In genomic region chr20:2535711-2536561, GRCh38 we compare ENCODE assay signal across 23 cellular contexts. TPM values are rescaled to one million over a fixed set of nuclear protein-coding genes. Genes with fewer than 3 reads are reported as not detected.
DNase-seq lines count a peak whose midpoint lies in the region; ATAC-seq and TF ChIP-seq lines count a peak whose summit lies in the region.
"Had no signal": no experiment of that assay in that cellular context is flagged by ENCODE, and none has a peak within 500 bp of the region (broad histone marks: within the 10 kb centered on the region; RNA-seq: fewer than 3 reads in every experiment).

No MANE protein-coding gene starts in this region.

- H3K4me3 Mint-ChIP-seq in endodermal cell (no peak overlapping the region), T-cell (no peak overlapping the region)
- H3K4me3 Mint-ChIP-seq: H9 had no signal

- H2AK9ac ChIP-seq in IMR-90 (replicated peaks; ENCODE audit: low read depth, low read length, poor library complexity), result no peak overlapping the region

- no peak overlapping the region for H3K27ac Mint-ChIP-seq in endodermal cell
- no peak overlapping the region for H3K27ac Mint-ChIP-seq in T-cell
- H3K27ac Mint-ChIP-seq: H9 had no signal

- H3K79me1 ChIP-seq in IMR-90 (ENCODE audit: low read depth in 1 of 2, low read length in 2 of 2) (no peaks in the 10 kb centered on the region), mesenchymal stem cell (replicated peaks; ENCODE audit: low read length, poor library complexity, severe bottlenecking) (no peaks in the 10 kb centered on the region)

- H3K56ac ChIP-seq in IMR-90 (ENCODE audit: extremely low read depth, insufficient read depth, low read length), result no peak overlapping the region

- dilution Hi-C loops in IMR-90 (cut with HindIII; ENCODE audit: low sequenced_read_pairs, unreplicated experiment), result no loop called here

- no peak overlapping the region for H4K8ac ChIP-seq in IMR-90 (ENCODE audit: low read depth in 2 of 2, low read length in 2 of 2)
- peak overlapping the region; percentile 7 for H4K8ac ChIP-seq in mesenchymal stem cell (ENCODE audit: low read length)

- H2BK5ac ChIP-seq in IMR-90 (ENCODE audit: low read depth, low read length, poor library complexity, severe bottlenecking) (no peak overlapping the region), mesenchymal stem cell (ENCODE audit: low read depth, low read length, poor library complexity, severe bottlenecking) (no peak overlapping the region)

- H3K4me1 ChIP-seq in BLaER1, result no peaks in the 10 kb centered on the region
- no peaks in the 10 kb centered on the region for H3K4me1 ChIP-seq in IMR-90 (ENCODE audit: control insufficient read depth, insufficient read depth, low read length)
- peaks cover 8% of the 10 kb centered on the region for H3K4me1 ChIP-seq in endodermal cell (ENCODE audit: control insufficient read depth, insufficient read depth, low read length)
- H3K4me1 ChIP-seq in mesenchymal stem cell (ENCODE audit: control insufficient read depth, insufficient read depth, low read depth, low read length), result peaks cover 2% of the 10 kb centered on the region

- POLR2A ChIA-PET in IMR-90 (lab: Charles Lee; ENCODE audit: unreplicated experiment) (no interaction called here), T-cell (lab: Charles Lee) (no interaction called here)

- H2AK5ac ChIP-seq in IMR-90 (ENCODE audit: low read depth, low read length) (no peak overlapping the region), mesenchymal stem cell (ENCODE audit: low read length, severe bottlenecking) (no peak overlapping the region)

- H3K4me3 ChIP-seq in BLaER1 (no peak overlapping the region), IMR-90 (ENCODE audit: insufficient read depth, low read depth, low read length) (no peak overlapping the region), endodermal cell (ENCODE audit: low read length) (no peak overlapping the region), mesenchymal stem cell (ENCODE audit: insufficient read depth in 1 of 2, low read depth in 1 of 2, low read length in 2 of 2) (no peak overlapping the region)

- no peak for TF ChIP-seq RAD21 in IMR-90 (IDR thresholded peaks at IDR 0.05; ENCODE audit: low read length)

- no peaks in the 10 kb centered on the region; the same call in 1 of the 2 replicates for H3K9me1 ChIP-seq in IMR-90 (ENCODE audit: insufficient read depth, low read length)

- H3K9me3 Mint-ChIP-seq in endodermal cell (no peaks in the 10 kb centered on the region), T-cell (no peaks in the 10 kb centered on the region)
- H3K9me3 Mint-ChIP-seq: H9 had no signal

- H3K4ac ChIP-seq in IMR-90 (ENCODE audit: low read depth, low read length) (no peak overlapping the region), mesenchymal stem cell (ENCODE audit: low read depth in 1 of 2, low read length in 2 of 2) (no peak overlapping the region)

- H2BK20ac ChIP-seq in IMR-90 (ENCODE audit: low read depth, low read length), result no peak overlapping the region

- TF ChIP-seq CTCF in IMR-90 (conservative IDR thresholded peaks at IDR 0.05; ENCODE audit: low read depth, low read length) (no peak), endodermal cell (conservative IDR thresholded peaks at IDR 0.05) (no peak)

- H3K27me3 ChIP-seq in BLaER1 (no peaks in the 10 kb centered on the region), IMR-90 (ENCODE audit: control insufficient read depth, insufficient read depth, low read length) (peaks cover 57% of the 10 kb centered on the region), endodermal cell (ENCODE audit: control insufficient read depth, insufficient read depth, low read length, poor library complexity, severe bottlenecking) (peaks cover 8% of the 10 kb centered on the region), mesenchymal stem cell (ENCODE audit: control insufficient read depth in 1 of 2, insufficient read depth in 1 of 2, low read length in 2 of 2) (peaks cover 73 to 77% of the 10 kb centered on the region in 2 experiments)

- H2BK15ac ChIP-seq in IMR-90 (ENCODE audit: low read depth, low read length) (no peak overlapping the region), mesenchymal stem cell (ENCODE audit: low read depth, poor library complexity, severe bottlenecking) (no peak overlapping the region)

- BruUV-seq in IMR-90 (replicated peaks; lab: Mats Ljungman, UMichigan), result no TSS peak

- H4K91ac ChIP-seq in IMR-90 (ENCODE audit: insufficient read depth, low read depth, low read length) (no peak overlapping the region), mesenchymal stem cell (ENCODE audit: low read length) (no peak overlapping the region)

- no peak overlapping the region for H4K5ac ChIP-seq in IMR-90 (ENCODE audit: low read depth, low read length)

- no peak for TF ChIP-seq POLR2A in IMR-90 (IDR thresholded peaks at IDR 0.05; ENCODE audit: low read depth, low read length)

- H3K4me2 ChIP-seq in BLaER1 (no peak overlapping the region), IMR-90 (ENCODE audit: low read depth, low read length) (no peak overlapping the region), mesenchymal stem cell (ENCODE audit: low read length, poor library complexity, severe bottlenecking) (no peak overlapping the region)
- H3K4me2 ChIP-seq: SK-N-SH had no signal

- no peak for DNase-seq in IMR-90
- peak; percentile 75 for DNase-seq in endodermal cell
- DNase-seq in mesenchymal stem cell, result no peak
- no peak for DNase-seq in NCI-H146 (lab: John Stamatoyannopoulos, UW)
- no peak for DNase-seq in T-cell
- DNase-seq: C1 segment of cervical spinal cord, DMS79, H9, MM.1S, NCI-H1092, NCI-H1436 treated with DMSO at 0.1 percent for 48 hours, NCI-H2029 treated with DMSO at 0.1 percent for 48 hours, NCI-H2227 treated with DMSO at 0.1 percent for 48 hours, NCI-H510A treated with DMSO at 0.1 percent for 48 hours, NCI-H774, OCI-M1, SHP77, SK-N-SH had no signal

- CTCF ChIA-PET in IMR-90 (lab: Yijun Ruan, JAX) (no interaction called here), T-cell (lab: Charles Lee) (no interaction called here)

- H3K4me1 Mint-ChIP-seq in endodermal cell (peaks cover 22% of the 10 kb centered on the region), T-cell (no peaks in the 10 kb centered on the region)

- H3K36me3 Mint-ChIP-seq in endodermal cell (ENCODE audit: low read depth) (no peaks in the 10 kb centered on the region), T-cell (no peaks in the 10 kb centered on the region)

- H2AFZ ChIP-seq in IMR-90 (replicated peaks; ENCODE audit: low read length, poor library complexity) (peak overlapping the region; percentile 58), mesenchymal stem cell (ENCODE audit: low read depth, low read length) (no peak overlapping the region)

- H3K27me3 Mint-ChIP-seq in endodermal cell (ENCODE audit: insufficient read depth) (peaks cover 82% of the 10 kb centered on the region), T-cell (peaks cover 32 to 33% of the 10 kb centered on the region in 2 donors)

- H3K18ac ChIP-seq in IMR-90 (ENCODE audit: low read depth, low read length) (no peak overlapping the region), mesenchymal stem cell (ENCODE audit: low read depth in 1 of 2, low read length in 2 of 2) (no peak overlapping the region)

- H2BK12ac ChIP-seq in mesenchymal stem cell (ENCODE audit: low read length in 2 of 2), result no peak overlapping the region

- H3K14ac ChIP-seq in IMR-90 (replicated peaks; ENCODE audit: low read depth, low read length), result no peak overlapping the region
- no peak overlapping the region for H3K14ac ChIP-seq in mesenchymal stem cell (ENCODE audit: low read length in 2 of 2)

- no peaks in the 10 kb centered on the region for H3K36me3 ChIP-seq in BLaER1
- H3K36me3 ChIP-seq in IMR-90 (ENCODE audit: control insufficient read depth, insufficient read depth, low read length), result no peaks in the 10 kb centered on the region
- no peaks in the 10 kb centered on the region for H3K36me3 ChIP-seq in endodermal cell (ENCODE audit: control insufficient read depth, insufficient read depth, low read length)
- no peaks in the 10 kb centered on the region for H3K36me3 ChIP-seq in mesenchymal stem cell (ENCODE audit: control insufficient read depth in 1 of 2, insufficient read depth in 2 of 2, low read depth in 1 of 2, low read length in 2 of 2)

- intact Hi-C loops in IMR-90 (cut with micrococcal nuclease), result loop anchor here (5.0 kb wide), 1 partner anchor 46 kb away; no protein-coding TSS in a partner anchor

- ATAC-seq in IMR-90 (ENCODE audit: low read depth) (no peak), T-cell (replicated peaks in 1 of 4) (no peak), GM21360 (IDR thresholded peaks at IDR 0.05; ENCODE audit: unreplicated experiment) (no peak), GM21515 (IDR thresholded peaks at IDR 0.05; ENCODE audit: unreplicated experiment) (no peak)

- WGBS in IMR-90 (ENCODE audit: extremely low coverage in 2 of 2, insufficient read length in 1 of 2), 2 experiments, result 69% methylated on average over 2 of the region's 12 CpGs; no CpG with 5 or more reads in 1 of the 2 experiments
- WGBS in endodermal cell (ENCODE audit: insufficient coverage in 1 of 2, insufficient read length in 1 of 2), 2 experiments, result 55 to 73% methylated on average over 2 to 12 of the region's 12 CpGs
- 35% methylated on average over 10 of the region's 12 CpGs for WGBS in mesenchymal stem cell

- H3K23ac ChIP-seq in IMR-90 (ENCODE audit: low read depth, low read length) (no peak overlapping the region), mesenchymal stem cell (ENCODE audit: low read length in 2 of 2) (no peak overlapping the region)

- H3K27ac ChIP-seq in BLaER1 (no peak overlapping the region), IMR-90 (ENCODE audit: insufficient read depth, low read length) (no peak overlapping the region), endodermal cell (ENCODE audit: low read depth, low read length) (no peak overlapping the region), mesenchymal stem cell (ENCODE audit: low read length, poor library complexity, severe bottlenecking) (no peak overlapping the region)

- no peak overlapping the region for H2BK120ac ChIP-seq in IMR-90 (ENCODE audit: low read depth, low read length)
- no peak overlapping the region for H2BK120ac ChIP-seq in mesenchymal stem cell (ENCODE audit: low read depth, low read length)

- no peaks in the 10 kb centered on the region for H3K9me3 ChIP-seq in BLaER1
- no peaks in the 10 kb centered on the region for H3K9me3 ChIP-seq in IMR-90 (ENCODE audit: control insufficient read depth, insufficient read depth, low read length)
- H3K9me3 ChIP-seq in endodermal cell (ENCODE audit: control insufficient read depth, low read length), result no peaks in the 10 kb centered on the region
- H3K9me3 ChIP-seq in mesenchymal stem cell (ENCODE audit: control insufficient read depth, low read length), result no peaks in the 10 kb centered on the region
- H3K9me3 ChIP-seq: SK-N-SH had no signal

- H3K9ac ChIP-seq in BLaER1 (0 out of 2 replicates have a peak overlapping the region, but pooled peaks have one; percentile 12), IMR-90 (ENCODE audit: low read depth, low read length) (no peak overlapping the region), endodermal cell (ENCODE audit: extremely low read depth, low read length, poor library complexity, severe bottlenecking) (no peak overlapping the region), mesenchymal stem cell (ENCODE audit: low read length) (no peak overlapping the region)
- H3K9ac ChIP-seq: SK-N-SH had no signal

- H4K20me1 ChIP-seq in BLaER1 (no peaks in the 10 kb centered on the region), IMR-90 (ENCODE audit: insufficient read depth, low read length) (no peaks in the 10 kb centered on the region)

- in situ Hi-C loops in IMR-90 (cut with MboI; ENCODE audit: low sequenced_read_pairs), result no loop called here

RNA-seq across cellular contexts. Expression of gene TMC2, which starts 0.4 kb away (rescaled TPM):
- total RNA-seq in IMR-90 (2012; rRNA removed) (not detected in 2 replicates), endodermal cell (under 1 TPM in 1 of 2 donors, not detected in 1; 0.24 TPM), T-cell (not detected)
- polyA plus RNA-seq in IMR-90 (2012; rRNA removed), result not detected in 2 replicates
- not detected in 2 replicates for polyA plus RNA-seq in IMR-90 (2012; cell fraction: cytosol; rRNA removed)
- polyA plus RNA-seq in IMR-90 (2012; cell fraction: nucleus; rRNA removed; ENCODE audit: low replicate concordance), result not detected in 2 replicates
- polyA plus RNA-seq in endodermal cell (2013, experiment 1 of 2), result 0.11 TPM
- 0.12 TPM for polyA plus RNA-seq in endodermal cell (2013, experiment 2 of 2)
- not detected for polyA plus RNA-seq in mesenchymal stem cell (2013, experiment 1 of 2)
- polyA plus RNA-seq in mesenchymal stem cell (2013, experiment 2 of 2), result not detected
- total RNA-seq: A673, H9, LHCN-M2 had no signal
- polyA plus RNA-seq: SK-N-SH had no signal

RNA-seq across cellular contexts. Expression of gene ZNF343, which starts 27.2 kb away (rescaled TPM):
- total RNA-seq in IMR-90 (2012; rRNA removed) (18.9 and 26.2 TPM in 2 replicates), endodermal cell (10 to 100 TPM in 1 of 2 donors, 1 to 10 TPM in 1; 6.9 to 10.1 TPM), T-cell (10 to 100 TPM in 4 of 5 donors, 1 to 10 TPM in 1; 7.6 to 14.2 (median 10.9) TPM)
- polyA plus RNA-seq in IMR-90 (2012; rRNA removed), result 7.4 and 7.8 TPM in 2 replicates
- polyA plus RNA-seq in IMR-90 (2012; cell fraction: cytosol; rRNA removed), result 2.1 and 2.2 TPM in 2 replicates
- polyA plus RNA-seq in IMR-90 (2012; cell fraction: nucleus; rRNA removed; ENCODE audit: low replicate concordance), result 8.1 and 31.6 TPM in 2 replicates
- polyA plus RNA-seq in endodermal cell (2013, experiment 1 of 2), result 6.7 TPM
- 5.4 TPM for polyA plus RNA-seq in endodermal cell (2013, experiment 2 of 2)
- polyA plus RNA-seq in mesenchymal stem cell (2013, experiment 1 of 2), result 7.4 TPM
- polyA plus RNA-seq in mesenchymal stem cell (2013, experiment 2 of 2), result 6.6 TPM
